In the genomic region with DNA sequence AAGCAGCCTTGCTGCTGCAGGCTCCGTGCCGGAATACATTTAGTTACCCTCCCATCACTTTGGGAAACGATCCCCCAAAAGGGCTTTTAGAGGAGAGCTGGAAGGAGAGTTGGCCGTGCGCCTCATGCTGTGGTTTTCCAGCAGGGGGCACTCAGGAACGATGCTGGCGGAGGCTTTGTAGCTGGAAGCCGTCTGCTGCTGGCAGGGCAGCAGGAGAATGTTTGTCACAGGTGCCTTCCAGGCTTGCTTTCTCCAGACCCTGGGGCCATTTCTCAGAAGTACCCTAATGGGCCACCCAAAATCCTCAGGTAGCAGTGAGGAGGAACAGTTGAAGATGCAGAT, we compare ENCODE assay signal across 8 cellular contexts. TPM values are rescaled to one million over a fixed set of nuclear protein-coding genes. Genes with fewer than 3 reads are reported as not detected.
DNase-seq lines count a peak whose midpoint lies in the region; ATAC-seq and TF ChIP-seq lines count a peak whose summit lies in the region.

No MANE protein-coding gene starts in this region.

- no peak overlapping the region for H3K27ac ChIP-seq in fibroblast of lung (ENCODE audit: insufficient read depth, low read length)

- H3K36me3 Mint-ChIP-seq in activated CD8-positive, alpha-beta T cell treated with anti-CD3 and anti-CD28 coated beads for 36 hours (ENCODE audit: low read depth), result peaks cover 7% of the 10 kb centered on the region

- ATAC-seq in activated CD8-positive, alpha-beta T cell treated with anti-CD3 and anti-CD28 coated beads for 36 hours, result peak; percentile 47
- ATAC-seq in HG03432 (IDR thresholded peaks at IDR 0.05; ENCODE audit: unreplicated experiment) (no peak), GM19467 (IDR thresholded peaks at IDR 0.05; ENCODE audit: unreplicated experiment) (no peak)

- H3K27me3 ChIP-seq in fibroblast of lung (ENCODE audit: control insufficient read depth, insufficient read depth, low read length), result no peaks in the 10 kb centered on the region

- peak; percentile 61 for TF ChIP-seq CTCF in GM10266 (IDR thresholded peaks at IDR 0.05; ENCODE audit: control insufficient read depth, insufficient read depth, low read depth, missing control alignments)
- TF ChIP-seq CTCF in activated CD8-positive, alpha-beta T cell treated with anti-CD3 and anti-CD28 coated beads for 36 hours (IDR thresholded peaks at IDR 0.05), result peak; percentile 57
- TF ChIP-seq CTCF in fibroblast of lung (conservative IDR thresholded peaks at IDR 0.05 in 1 of 2, IDR thresholded peaks at IDR 0.05 in 1 of 2; ENCODE audit: low read depth in 1 of 2, low read length in 2 of 2), result peak; percentile 66 to 87

- no peak overlapping the region for H2AFZ ChIP-seq in fibroblast of lung (ENCODE audit: low read length)

- H3K79me2 ChIP-seq in fibroblast of lung (ENCODE audit: control insufficient read depth, insufficient read depth, low read length), result no peaks in the 10 kb centered on the region

- H3K4me3 Mint-ChIP-seq in activated CD8-positive, alpha-beta T cell treated with anti-CD3 and anti-CD28 coated beads for 36 hours, result no peak overlapping the region

- POLR2A ChIA-PET in activated CD8-positive, alpha-beta T cell treated with anti-CD3 and anti-CD28 coated beads for 36 hours (lab: Charles Lee), result no interaction called here

- H3K4me1 Mint-ChIP-seq in activated CD8-positive, alpha-beta T cell treated with anti-CD3 and anti-CD28 coated beads for 36 hours (ENCODE audit: low read depth), result no peaks in the 10 kb centered on the region

- H3K4me2 ChIP-seq in fibroblast of lung (ENCODE audit: extremely low read depth, insufficient read depth, low read length), result no peak overlapping the region

- intact Hi-C loops in activated CD8-positive, alpha-beta T cell treated with anti-CD3 and anti-CD28 coated beads for 36 hours (cut with micrococcal nuclease), result no loop called here

- H3K27ac Mint-ChIP-seq in activated CD8-positive, alpha-beta T cell treated with anti-CD3 and anti-CD28 coated beads for 36 hours, result no peak overlapping the region

- no peaks in the 10 kb centered on the region for H4K20me1 ChIP-seq in fibroblast of lung (ENCODE audit: control insufficient read depth, extremely low read depth, insufficient read depth, low read length)

- CTCF ChIA-PET in activated CD8-positive, alpha-beta T cell treated with anti-CD3 and anti-CD28 coated beads for 36 hours (lab: Charles Lee), result interaction anchor here (0.7 to 1.7 kb wide), 17 partner anchors 9 to 399 kb away, joined by 3 to 11 read pairs (median 3); no protein-coding TSS in a partner anchor

- H3K9ac ChIP-seq in fibroblast of lung (ENCODE audit: insufficient read depth, low read length), result no peak overlapping the region

- no peaks in the 10 kb centered on the region for H3K9me3 ChIP-seq in fibroblast of lung (ENCODE audit: control insufficient read depth, insufficient read depth, low read depth, low read length)

- no peaks in the 10 kb centered on the region for H3K4me1 ChIP-seq in fibroblast of lung (ENCODE audit: control insufficient read depth, extremely low read depth, insufficient read depth, low read length)

- peak; percentile 55 for DNase-seq in GM10266 (ENCODE audit: extremely low spot score)
- DNase-seq in NCI-H1694 treated with DMSO at 0.1 percent for 48 hours (lab: John Stamatoyannopoulos, UW), result peak; percentile 79
- DNase-seq in activated CD8-positive, alpha-beta T cell treated with anti-CD3 and anti-CD28 coated beads for 36 hours, result peak; percentile 37
- peak; percentile 46 to 58 for DNase-seq in fibroblast of lung (ENCODE audit: low read depth in 2 of 2)
- peak in 51 of 56 donors; percentile 5 to 82 (median 59) for DNase-seq in nucleus accumbens (lab: John Stamatoyannopoulos, UW)
- DNase-seq in NCI-H774 (lab: John Stamatoyannopoulos, UW), result no peak

- H3K27me3 Mint-ChIP-seq in activated CD8-positive, alpha-beta T cell treated with anti-CD3 and anti-CD28 coated beads for 36 hours, result no peaks in the 10 kb centered on the region

- peaks cover 9% of the 10 kb centered on the region for H3K36me3 ChIP-seq in fibroblast of lung (ENCODE audit: control insufficient read depth, insufficient read depth, low read length)

- no peak overlapping the region for H3K4me3 ChIP-seq in fibroblast of lung (replicated peaks in 1 of 4; ENCODE audit: control extremely low read depth in 1 of 4, insufficient read depth in 1 of 4, low read depth in 3 of 4, low read length in 4 of 4)

- H3K9me3 Mint-ChIP-seq in activated CD8-positive, alpha-beta T cell treated with anti-CD3 and anti-CD28 coated beads for 36 hours, result no peaks in the 10 kb centered on the region

RNA-seq across cellular contexts. Expression of a gene that starts 30.0 kb away (rescaled TPM):
- under 1 TPM in 1 of 2 experiments, not detected in 1; 0.09 TPM for total RNA-seq in activated CD8-positive, alpha-beta T cell treated with anti-CD3 and anti-CD28 coated beads for 36 hours
- not detected in 2 replicates for total RNA-seq in fibroblast of lung
- polyA plus RNA-seq in fibroblast of lung, result not detected in 2 replicates
- 0.03 and 0.08 TPM in 2 replicates for polyA plus RNA-seq in fibroblast of lung (2012)
- polyA minus RNA-seq in fibroblast of lung (ENCODE audit: low replicate concordance), result not detected in 2 replicates
